In genomic region chr4:7383251-7383650, GRCh38 we compare ENCODE assay signal across 26 cellular contexts. TPM values are rescaled to one million over a fixed set of nuclear protein-coding genes. Genes with fewer than 3 reads are reported as not detected.
DNase-seq lines count a peak whose midpoint lies in the region; ATAC-seq and TF ChIP-seq lines count a peak whose summit lies in the region.
"Had no signal": no experiment of that assay in that cellular context is flagged by ENCODE, and none has a peak within 500 bp of the region (broad histone marks: within the 10 kb centered on the region; RNA-seq: fewer than 3 reads in every experiment).

No MANE protein-coding gene starts in this region.

- H3K9me3 ChIP-seq in tibial artery = no peaks in the 10 kb centered on the region
- H3K9me3 ChIP-seq in SJCRH30 (replicated peaks) = no peaks in the 10 kb centered on the region; the same call in 1 of the 2 replicates
- H3K9me3 ChIP-seq: adrenal gland, BE2C, Caco-2 had no signal

- H3K36me3 ChIP-seq in tibial artery (no peaks in the 10 kb centered on the region), SJCRH30 (no peaks in the 10 kb centered on the region)
- H3K36me3 ChIP-seq: adrenal gland, BE2C had no signal

- H3K4me1 ChIP-seq in tibial artery = no peaks in the 10 kb centered on the region
- H3K4me1 ChIP-seq in SJCRH30 = no peaks in the 10 kb centered on the region
- H3K4me1 ChIP-seq: adrenal gland, BE2C, Caco-2 had no signal

- TF ChIP-seq CTCF in tibial artery (IDR thresholded peaks at IDR 0.05) (no peak), WTC11 (IDR thresholded peaks at IDR 0.05) (no peak)

- H3K27ac Mint-ChIP-seq in WTC11 = no peak overlapping the region
- H3K27ac Mint-ChIP-seq: activated CD4-positive, alpha-beta T cell treated with anti-CD3 and anti-CD28 coated beads for 36 hours; activated T-cell treated with anti-CD3 and anti-CD28 coated beads, Interleukin-2, amount 50 U/mL, for 24 hours; dendritic cell treated with granulocyte-macrophage colony-stimulating factor and Interleukin-4, amounts not matched to agents 40 ng/mL and 50 ng/mL, for 4 days had no signal

- H3K27ac ChIP-seq in tibial artery (no peak overlapping the region), SJCRH30 (no peak overlapping the region)
- H3K27ac ChIP-seq: adrenal gland, PC-9 had no signal

- POLR2A ChIA-PET in WTC11 (lab: Charles Lee) (no interaction called here), HEK293T (lab: Yijun Ruan, JAX) (no interaction called here)

- DNase-seq in activated CD8-positive, alpha-beta memory T cell treated with anti-CD3 and anti-CD28 coated beads, Interleukin-2, amount 50 U/mL, for 48 hours = peak; percentile 22
- DNase-seq in activated CD8-positive, alpha-beta memory T cell treated with anti-CD3 and anti-CD28 coated beads, Interleukin-2, amount 50 U/mL, for 4 hours = no peak
- DNase-seq in NCI-H69 (lab: John Stamatoyannopoulos, UW) = peak; percentile 45
- DNase-seq in head of caudate nucleus = peak in 22 of 42 donors; percentile 1 to 42 (median 10)
- peak; percentile 7 to 25 for DNase-seq in tibial artery
- no peak for DNase-seq in WTC11 (ENCODE audit: low spot score)
- DNase-seq in SJCRH30 = no peak
- DNase-seq in HEK293T (ENCODE audit: extremely low spot score) = no peak
- DNase-seq: activated CD4-positive, alpha-beta T cell treated with anti-CD3 and anti-CD28 coated beads for 36 hours; activated naive CD4-positive, alpha-beta T cell; BE2C; Caco-2; mesenchymal stem cell; NCI-H345; PC-9 had no signal

- H3K27me3 ChIP-seq in tibial artery (peaks cover 0 to 4% of the 10 kb centered on the region in 2 donors), SJCRH30 (no peaks in the 10 kb centered on the region)
- H3K27me3 ChIP-seq: adrenal gland, BE2C had no signal

- intact Hi-C loops in head of caudate nucleus (cut with DNase I) (no loop called here), tibial artery (cut with DNase I; ENCODE audit: low total_unique reads) (no loop called here)

- no peak overlapping the region for H3K4me3 Mint-ChIP-seq in WTC11
- H3K4me3 Mint-ChIP-seq: activated CD4-positive, alpha-beta T cell treated with anti-CD3 and anti-CD28 coated beads for 36 hours; activated T-cell treated with anti-CD3 and anti-CD28 coated beads, Interleukin-2, amount 50 U/mL, for 24 hours; dendritic cell treated with granulocyte-macrophage colony-stimulating factor and Interleukin-4, amounts not matched to agents 40 ng/mL and 50 ng/mL, for 4 days had no signal

- no peaks in the 10 kb centered on the region for H3K4me1 Mint-ChIP-seq in WTC11
- H3K4me1 Mint-ChIP-seq: activated CD4-positive, alpha-beta T cell treated with anti-CD3 and anti-CD28 coated beads for 36 hours had no signal

- no peaks in the 10 kb centered on the region for H3K36me3 Mint-ChIP-seq in WTC11

- peaks cover 19% of the 10 kb centered on the region for H3K9me3 Mint-ChIP-seq in WTC11

- H3K4me3 ChIP-seq in tibial artery = no peak overlapping the region
- no peak overlapping the region for H3K4me3 ChIP-seq in SJCRH30
- H3K4me3 ChIP-seq: adrenal gland, PC-9 had no signal

- ATAC-seq in WTC11 = no peak
- ATAC-seq: activated CD4-positive, alpha-beta T cell treated with anti-CD3 and anti-CD28 coated beads for 36 hours; HCT116; left lobe of liver had no signal

- CTCF ChIA-PET in WTC11 (lab: Charles Lee) (no interaction called here), HEK293T (lab: Yijun Ruan, JAX) (no interaction called here)

- H3K27me3 Mint-ChIP-seq in WTC11 (ENCODE audit: low read depth) = no peaks in the 10 kb centered on the region; the same call in 1 of the 2 replicates

TF ChIP-seq in WTC11, 78 proteins besides CTCF, POLR2A, EP300 and RAD21:
- TF ChIP-seq NR2C2 (CRISPR knock-in tag; IDR thresholded peaks at IDR 0.05) (no peak), ATF2 (CRISPR knock-in tag; IDR thresholded peaks at IDR 0.05; ENCODE audit: borderline replicate concordance, low read depth) (no peak), ZBTB43 (CRISPR knock-in tag; IDR thresholded peaks at IDR 0.05) (no peak), CREB1 (CRISPR knock-in tag; IDR thresholded peaks at IDR 0.05) (no peak), HMGXB4 (CRISPR knock-in tag; IDR thresholded peaks at IDR 0.05) (no peak)

TF ChIP-seq in HEK293T, 16 proteins besides CTCF, POLR2A, EP300 and RAD21:
- TF ChIP-seq HDGF (IDR thresholded peaks at IDR 0.05; ENCODE audit: borderline replicate concordance) (no peak), ARNT (IDR thresholded peaks at IDR 0.05) (no peak), L3MBTL2 (conservative IDR thresholded peaks at IDR 0.05) (no peak), BHLHE40 (IDR thresholded peaks at IDR 0.05; ENCODE audit: borderline replicate concordance) (no peak), ZNF384 (IDR thresholded peaks at IDR 0.05) (no peak), SUZ12 (IDR thresholded peaks at IDR 0.05) (no peak), FOXA1 (IDR thresholded peaks at IDR 0.05) (no peak), PKNOX1 (IDR thresholded peaks at IDR 0.05) (no peak), TARDBP (IDR thresholded peaks at IDR 0.05) (no peak), LEF1 (IDR thresholded peaks at IDR 0.05; ENCODE audit: borderline replicate concordance) (no peak), FOXM1 (IDR thresholded peaks at IDR 0.05; ENCODE audit: borderline replicate concordance) (no peak), CTBP1 (IDR thresholded peaks at IDR 0.05; ENCODE audit: borderline replicate concordance) (no peak), NFRKB (IDR thresholded peaks at IDR 0.05) (no peak), SP1 (IDR thresholded peaks at IDR 0.05) (no peak), FOXK2 (IDR thresholded peaks at IDR 0.05) (no peak)

RNA-seq across cellular contexts. Expression of gene PSAPL1, which starts 51.5 kb away (rescaled TPM):
- 0.05 TPM in 1 of 3 replicates, not detected in the others for total RNA-seq in WTC11 (2021)
- total RNA-seq in SJCRH30 (2014; rRNA removed; shearing (Covaris generic)) = not detected in 2 replicates
- total RNA-seq: A673; activated CD4-positive, alpha-beta T cell treated with anti-CD3 and anti-CD28 coated beads for 36 hours; adrenal gland; Daoy; left lobe of liver; LHCN-M2; renal cortical epithelial cell; subcutaneous adipose tissue; T-helper 1 cell treated with Interleukin-12 subunit alpha and Interleukin-12 subunit beta and Interleukin-4 antibody, amounts not matched to agents 30 ng/mL and 1 ng/mL, for 36 hours had no signal

Comparison
In these comparisons a context has a peak if more than half of its experiments do, and no peak if none do; other contexts are left out.
1. DNase-seq: peak in activated CD8-positive, alpha-beta memory T cell treated with anti-CD3 and anti-CD28 coated beads, Interleukin-2, amount 50 U/mL, for 48 hours (single experiment), NCI-H69 (single experiment), head of caudate nucleus (22 of 42) and tibial artery (2 of 2); none in activated CD8-positive, alpha-beta memory T cell treated with anti-CD3 and anti-CD28 coated beads, Interleukin-2, amount 50 U/mL, for 4 hours (single experiment), WTC11 (single experiment), SJCRH30 (0 of 2) and HEK293T (single experiment).